10 cellular contexts compared by ENCODE assay signal in genomic region chr9:128098936-128099931, GRCh38. TPM values are rescaled to one million over a fixed set of nuclear protein-coding genes. Genes with fewer than 3 reads are reported as not detected.
DNase-seq lines count a peak whose midpoint lies in the region; ATAC-seq and TF ChIP-seq lines count a peak whose summit lies in the region.
"Had no signal": no experiment of that assay in that cellular context is flagged by ENCODE, and none has a peak within 500 bp of the region (broad histone marks: within the 10 kb centered on the region; RNA-seq: fewer than 3 reads in every experiment).

No MANE protein-coding gene starts in this region.

- no peaks in the 10 kb centered on the region for H3K9me3 Mint-ChIP-seq in nephron

- no peaks in the 10 kb centered on the region for H3K9me2 ChIP-seq in PC-9 (ENCODE audit: insufficient read depth)

- H3K9me3 ChIP-seq in AG04450 (ENCODE audit: control insufficient read depth, insufficient read depth, low read length) = no peaks in the 10 kb centered on the region; the same call in 1 of the 2 replicates
- H3K9me3 ChIP-seq in PC-9 (ENCODE audit: insufficient read depth, low read depth) = no peaks in the 10 kb centered on the region

- peaks cover 51% of the 10 kb centered on the region for H3K79me2 ChIP-seq in PC-9 (ENCODE audit: low read depth)

- no TSS peak for BruUV-seq in PC-9 (replicated peaks; lab: Mats Ljungman, UMichigan)

- no peak for ATAC-seq in HG03354 (IDR thresholded peaks at IDR 0.05; ENCODE audit: poor library complexity, severe bottlenecking, unreplicated experiment)
- no peak for ATAC-seq in HG02678 (IDR thresholded peaks at IDR 0.05; ENCODE audit: unreplicated experiment)
- ATAC-seq: GM12878 had no signal

- H3K27me3 Mint-ChIP-seq in nephron (ENCODE audit: low read depth) = no peaks in the 10 kb centered on the region

- intact Hi-C loops in PC-9 (cut with micrococcal nuclease; ENCODE audit: unreplicated experiment) = loop anchor here (2.0 to 5.0 kb wide), 4 partner anchors 20 to 162 kb away; partner anchors contain the start of genes DPM2 and SLC25A25

- H3K4me1 Mint-ChIP-seq in nephron = peaks cover 79% of the 10 kb centered on the region

- peak overlapping the region; percentile 86 to 91 (median 88) for H3K4me3 Mint-ChIP-seq in nephron

- H3K4me3 ChIP-seq in AG04450 (ENCODE audit: low read depth, low read length) (peak overlapping the region; percentile 70), PC-9 (peak overlapping the region; percentile 56)
- H3K4me3 ChIP-seq: GM12878 had no signal

- H3K4me1 ChIP-seq in PC-9 (replicated peaks; ENCODE audit: insufficient read depth) = peaks cover 31% of the 10 kb centered on the region

- POLR2A ChIA-PET in AG04450 (lab: Yijun Ruan, JAX) (interaction anchor here (0.9 to 2.4 kb wide), 3 partner anchors 18 to 120 kb away, joined by 3 to 8 read pairs (median 3); no protein-coding TSS in a partner anchor), PC-9 (lab: Charles Lee; ENCODE audit: unreplicated experiment) (interaction anchor here (0.7 to 0.9 kb wide), 3 partner anchors 125 to 1114 kb away, joined by 3 to 8 read pairs (median 4); no protein-coding TSS in a partner anchor)

- H3K36me3 ChIP-seq in PC-9 (ENCODE audit: low read depth) = no peaks in the 10 kb centered on the region

- peaks cover 25% of the 10 kb centered on the region for H3K36me3 Mint-ChIP-seq in nephron (ENCODE audit: low read depth)

- CTCF ChIA-PET in AG04450 (lab: Charles Lee) (interaction anchor here (1.3 to 11.1 kb wide), 3 partner anchors 18 to 156 kb away, joined by 4 to 102 read pairs (median 29); no protein-coding TSS in a partner anchor), PC-9 (lab: Charles Lee) (interaction anchor here (0.6 to 1.0 kb wide), 3 partner anchors 32 to 153 kb away, joined by 3 to 5 read pairs (median 4); partner anchors contain the start of gene NAIF1)

- H4K20me1 ChIP-seq in PC-9 (ENCODE audit: insufficient read depth) = peaks cover 9% of the 10 kb centered on the region; the same call in 1 of the 2 replicates

- H3K27ac ChIP-seq in AG04450 (ENCODE audit: low read depth, low read length) = peak overlapping the region; percentile 99
- H3K27ac ChIP-seq in PC-9 = peak overlapping the region; percentile 82
- peak overlapping the region; percentile 88 for H3K27ac ChIP-seq in epithelial cell of prostate

- TF ChIP-seq CTCF in AG04450 (IDR thresholded peaks at IDR 0.05; ENCODE audit: low read depth, low read length) = no peak
- no peak for TF ChIP-seq CTCF in PC-9 (conservative IDR thresholded peaks at IDR 0.05)
- TF ChIP-seq CTCF in nephron (IDR thresholded peaks at IDR 0.05; ENCODE audit: unreplicated experiment in 3 of 3) = no peak

- peaks cover 26% of the 10 kb centered on the region for H3F3A ChIP-seq in PC-9 (ENCODE audit: insufficient read depth, low read depth)

- H3K27ac Mint-ChIP-seq in nephron = peak overlapping the region; percentile 98 to 99 (median 99)

- H3K27me3 ChIP-seq in AG04450 (ENCODE audit: control insufficient read depth, insufficient read depth, low read length) = no peaks in the 10 kb centered on the region
- H3K27me3 ChIP-seq in PC-9 (ENCODE audit: insufficient read depth, low read depth) = no peaks in the 10 kb centered on the region

- H3K4me2 ChIP-seq in PC-9 = peak overlapping the region; percentile 98

- 0 out of 2 replicates have a peak overlapping the region, but pooled peaks have one; percentile 31 for H2AFZ ChIP-seq in PC-9

- DNase-seq in AG04450 (ENCODE audit: low read depth, low spot score) (no peak), PC-9 (peak; percentile 59 to 68), epithelial cell of prostate (ENCODE audit: low read depth, low spot score) (no peak), HCEC 1CT (no peak), SKM-1 (lab: John Stamatoyannopoulos, UW; ENCODE audit: unreplicated experiment) (no peak)

RNA-seq across cellular contexts. Expression of gene PTGES2, which starts 28.3 kb away (rescaled TPM):
- 56.3 and 75.2 TPM in 2 replicates for polyA plus RNA-seq in AG04450 (2011; rRNA removed)
- polyA minus RNA-seq in AG04450 (2011; rRNA and poly(A)+ RNA removed) = 50.5 and 68.7 TPM in 2 replicates
- 95.2 and 124 TPM in 2 replicates for total RNA-seq in PC-9 (2021)

RNA-seq across cellular contexts. Expression of gene SLC25A25, which starts 31.2 kb away (rescaled TPM):
- polyA plus RNA-seq in AG04450 (2011; rRNA removed) = 12.0 and 12.6 TPM in 2 replicates
- polyA minus RNA-seq in AG04450 (2011; rRNA and poly(A)+ RNA removed) = 20.6 TPM in 2 replicates
- 11.7 and 13.4 TPM in 2 replicates for total RNA-seq in PC-9 (2021)

RNA-seq across cellular contexts. Expression of gene NAIF1, which starts 32.1 kb away (rescaled TPM):
- 7.5 and 8.9 TPM in 2 replicates for polyA plus RNA-seq in AG04450 (2011; rRNA removed)
- 6.9 and 9.8 TPM in 2 replicates for polyA minus RNA-seq in AG04450 (2011; rRNA and poly(A)+ RNA removed)
- total RNA-seq in PC-9 (2021) = 16.1 and 17.3 TPM in 2 replicates

RNA-seq across cellular contexts. Expression of gene LCN2, which starts 50.0 kb away (rescaled TPM):
- not detected in 2 replicates for polyA plus RNA-seq in AG04450 (2011; rRNA removed)
- polyA minus RNA-seq in AG04450 (2011; rRNA and poly(A)+ RNA removed) = not detected in 2 replicates
- 430 and 537 TPM in 2 replicates for total RNA-seq in PC-9 (2021)
- total RNA-seq: GM12878, SK-MEL-5 had no signal
- polyA plus RNA-seq: GM12878 had no signal

Comparison
In these comparisons a context has a peak if more than half of its experiments do, and no peak if none do; other contexts are left out.
1. DNase-seq: peak in PC-9 (2 of 2); none in AG04450 (single experiment), epithelial cell of prostate (single experiment), HCEC 1CT (single experiment) and SKM-1 (single experiment).
2. Peak in every context shown above with its lines, with median percentiles within 50 percentile points of each other: H3K27ac ChIP-seq.